Comparison of ENCODE assay signal across 9 cellular contexts in the genomic region with DNA sequence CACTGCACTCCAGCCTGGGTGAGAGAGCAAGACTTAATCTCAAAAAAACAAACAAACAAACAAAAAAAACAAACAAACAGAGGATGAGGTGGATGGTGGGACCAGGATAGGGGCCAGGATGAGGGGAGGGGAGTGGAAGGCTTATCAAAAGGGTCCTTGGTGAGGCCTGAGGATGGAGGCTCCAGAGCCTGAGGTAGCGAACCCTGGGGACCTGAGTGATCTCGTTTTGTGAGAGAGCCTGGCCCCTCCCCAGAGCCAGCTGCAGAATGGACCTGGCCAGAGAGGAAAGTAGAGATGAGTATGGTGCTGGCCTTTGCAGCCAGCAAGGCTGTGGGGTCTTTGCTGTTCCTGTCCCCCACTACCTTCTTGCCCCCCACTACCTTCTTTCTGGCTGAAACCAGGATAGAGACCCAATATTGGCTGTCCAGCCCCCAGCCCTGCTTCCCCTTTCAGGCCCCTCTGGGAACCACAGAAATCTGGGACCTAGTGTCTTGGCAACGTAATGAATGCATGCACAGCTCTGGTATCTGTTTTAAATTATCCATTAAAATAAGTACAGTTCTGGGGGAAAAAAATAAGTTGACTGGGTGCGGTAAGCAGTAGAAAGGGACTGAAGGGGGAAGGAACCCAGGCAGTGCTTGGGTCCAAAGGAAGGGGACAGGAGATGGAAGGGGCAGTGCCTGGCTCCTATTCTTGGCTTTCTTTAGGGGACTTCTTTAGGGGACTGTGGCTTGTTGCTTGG. TPM values are rescaled to one million over a fixed set of nuclear protein-coding genes. Genes with fewer than 3 reads are reported as not detected.
A peak's percentile ranks its signal among the peaks of the same experiment; 100 is the strongest.
DNase-seq lines count a peak whose midpoint lies in the region; ATAC-seq and TF ChIP-seq lines count a peak whose summit lies in the region.
"Had no signal": no experiment of that assay in that cellular context is flagged by ENCODE, and none has a peak within 500 bp of the region (broad histone marks: within the 10 kb centered on the region; RNA-seq: fewer than 3 reads in every experiment).

No MANE protein-coding gene starts in this region.

- DNase-seq in right cardiac atrium = no peak
- no peak for DNase-seq in left cardiac atrium
- no peak for DNase-seq in natural killer cell
- DNase-seq in kidney tubule cell (ENCODE audit: low spot score) = no peak
- no peak for DNase-seq in putamen (ENCODE audit: low spot score)
- DNase-seq in activated CD4-positive, alpha-beta T cell treated with anti-CD3 and anti-CD28 coated beads for 48 hours = no peak
- DNase-seq in NCI-H2227 (lab: John Stamatoyannopoulos, UW; ENCODE audit: unreplicated experiment) = no peak
- DNase-seq: DMS79 had no signal

- ATAC-seq in right cardiac atrium (no peak), left cardiac atrium (no peak), natural killer cell (no peak)

- intact Hi-C loops in right cardiac atrium (cut with DNase I) (no loop called here), left cardiac atrium (cut with DNase I) (no loop called here), natural killer cell (cut with micrococcal nuclease) (loop anchor here (1.0 kb wide), 2 partner anchors 7 to 16 kb away; no protein-coding TSS in a partner anchor)
- intact Hi-C loops in dendritic cell treated with granulocyte-macrophage colony-stimulating factor and Interleukin-4, amounts not matched to agents 40 ng/mL and 50 ng/mL, for 4 days (cut with micrococcal nuclease) = loop anchor here (1.0 kb wide), 1 partner anchor 7 kb away; no protein-coding TSS in a partner anchor

- peak overlapping the region; percentile 98 for H3K27ac Mint-ChIP-seq in dendritic cell treated with granulocyte-macrophage colony-stimulating factor and Interleukin-4, amounts not matched to agents 40 ng/mL and 50 ng/mL, for 4 days
- H3K27ac Mint-ChIP-seq in natural killer cell = peak overlapping the region; percentile 73 to 93

- H3K4me3 Mint-ChIP-seq in dendritic cell treated with granulocyte-macrophage colony-stimulating factor and Interleukin-4, amounts not matched to agents 40 ng/mL and 50 ng/mL, for 4 days = no peak overlapping the region
- H3K4me3 Mint-ChIP-seq in natural killer cell = peak overlapping the region; percentile 91

- H3K27ac ChIP-seq in right cardiac atrium (ENCODE audit: low read length) = peak overlapping the region; percentile 65

- 49% methylated on average over 4 of the region's 4 CpGs for WGBS in right cardiac atrium

- H3K4me3 ChIP-seq in right cardiac atrium (ENCODE audit: low read length) = no peak overlapping the region

- H3K4me1 Mint-ChIP-seq in dendritic cell treated with granulocyte-macrophage colony-stimulating factor and Interleukin-4, amounts not matched to agents 40 ng/mL and 50 ng/mL, for 4 days (ENCODE audit: low read depth) = peaks cover 54% of the 10 kb centered on the region
- peaks cover 20 to 35% of the 10 kb centered on the region in 2 donors for H3K4me1 Mint-ChIP-seq in natural killer cell

- no peaks in the 10 kb centered on the region for H3K9me3 ChIP-seq in right cardiac atrium (ENCODE audit: control insufficient read depth, low read length)

- no peaks in the 10 kb centered on the region for H3K9me3 Mint-ChIP-seq in dendritic cell treated with granulocyte-macrophage colony-stimulating factor and Interleukin-4, amounts not matched to agents 40 ng/mL and 50 ng/mL, for 4 days
- H3K9me3 Mint-ChIP-seq in natural killer cell = no peaks in the 10 kb centered on the region

- no peaks in the 10 kb centered on the region for H3K27me3 ChIP-seq in right cardiac atrium (ENCODE audit: control insufficient read depth, insufficient read depth)

- peaks cover 53% of the 10 kb centered on the region for H3K36me3 Mint-ChIP-seq in dendritic cell treated with granulocyte-macrophage colony-stimulating factor and Interleukin-4, amounts not matched to agents 40 ng/mL and 50 ng/mL, for 4 days (ENCODE audit: low read depth)
- no peaks in the 10 kb centered on the region for H3K36me3 Mint-ChIP-seq in natural killer cell

- TF ChIP-seq CTCF in natural killer cell (IDR thresholded peaks at IDR 0.05) = no peak

- peaks cover 6% of the 10 kb centered on the region for H3K4me1 ChIP-seq in right cardiac atrium (ENCODE audit: control insufficient read depth, insufficient read depth, low read length)

- peaks cover 41% of the 10 kb centered on the region for H3K27me3 Mint-ChIP-seq in dendritic cell treated with granulocyte-macrophage colony-stimulating factor and Interleukin-4, amounts not matched to agents 40 ng/mL and 50 ng/mL, for 4 days
- H3K27me3 Mint-ChIP-seq in natural killer cell (ENCODE audit: low read depth in 2 of 2) = peaks cover 0 to 32% of the 10 kb centered on the region in 2 donors

RNA-seq across cellular contexts. Expression of gene LMNA, which starts 1.1 kb away (rescaled TPM):
- 100 to 1,000 TPM; 238 to 451 (median 281) TPM for total RNA-seq in right cardiac atrium
- polyA plus RNA-seq in right cardiac atrium = 247 TPM
- total RNA-seq in left cardiac atrium = 100 to 1,000 TPM; 264 to 384 TPM
- 100 to 1,000 TPM; 201 to 504 (median 273) TPM for total RNA-seq in natural killer cell

RNA-seq across cellular contexts. Expression of gene MEX3A, which starts 31.2 kb away (rescaled TPM):
- total RNA-seq in right cardiac atrium = under 1 TPM; 0.17 to 0.33 (median 0.19) TPM
- polyA plus RNA-seq in right cardiac atrium = 0.25 TPM
- total RNA-seq in left cardiac atrium = under 1 TPM; 0.15 to 0.42 TPM
- total RNA-seq in natural killer cell = under 1 TPM; 0.05 to 0.16 (median 0.14) TPM

RNA-seq across cellular contexts. Expression of gene SEMA4A, which starts 40.0 kb away (rescaled TPM):
- total RNA-seq in right cardiac atrium = 1 to 10 TPM; 2.3 to 3.4 (median 2.7) TPM
- polyA plus RNA-seq in right cardiac atrium = 3.7 TPM
- total RNA-seq in left cardiac atrium = 1 to 10 TPM; 2.7 to 3.8 TPM
- total RNA-seq in natural killer cell = 10 to 100 TPM in 1 of 3 donors, 1 to 10 TPM in 2; 2.6 to 13.0 (median 7.0) TPM

RNA-seq across cellular contexts. Expression of gene RAB25, which starts 52.5 kb away (rescaled TPM):
- total RNA-seq in right cardiac atrium (not detected), left cardiac atrium (not detected), natural killer cell (under 1 TPM in 1 of 3 donors, not detected in 2; 0.82 TPM)
- polyA plus RNA-seq in right cardiac atrium = 0.07 TPM

RNA-seq across cellular contexts. Expression of gene LAMTOR2, which starts 58.9 kb away (rescaled TPM):
- total RNA-seq in right cardiac atrium (10 to 100 TPM; 43.8 to 55.2 (median 51.5) TPM), left cardiac atrium (10 to 100 TPM; 48.9 to 54.4 TPM), natural killer cell (10 to 100 TPM; 23.5 to 26.1 (median 24.6) TPM)
- polyA plus RNA-seq in right cardiac atrium = 100 TPM

Comparison
In these comparisons a context has a peak if more than half of its experiments do, and no peak if none do; other contexts are left out.
1. intact Hi-C loops: an anchor here in dendritic cell treated with granulocyte-macrophage colony-stimulating factor and Interleukin-4, amounts not matched to agents 40 ng/mL and 50 ng/mL, for 4 days (1.0 kb wide) and natural killer cell (1.0 kb wide); none called in right cardiac atrium and left cardiac atrium.